Comparison of ENCODE assay signal across 17 cellular contexts in genomic region chr2:219446689-219447088, GRCh38. TPM values are rescaled to one million over a fixed set of nuclear protein-coding genes. Genes with fewer than 3 reads are reported as not detected.
DNase-seq lines count a peak whose midpoint lies in the region; TF ChIP-seq lines count a peak whose summit lies in the region.
"Had no signal": no experiment of that assay in that cellular context is flagged by ENCODE, and none has a peak within 500 bp of the region (broad histone marks: within the 10 kb centered on the region; RNA-seq: fewer than 3 reads in every experiment).

No MANE protein-coding gene starts in this region.

- TF ChIP-seq EP300 in stomach (IDR thresholded peaks at IDR 0.05): no peak

- intact Hi-C loops in ascending aorta (cut with DNase I) (no loop called here), stomach (cut with DNase I; ENCODE audit: low total_unique reads) (no loop called here)

- peak overlapping the region; percentile 35; the same call in 1 of the 2 replicates for H3K27ac ChIP-seq in GM23248
- peak overlapping the region; percentile 91 to 94 for H3K27ac ChIP-seq in ascending aorta
- H3K27ac ChIP-seq in stomach: peak overlapping the region in 4 of 5 donors; percentile 50 to 95 (median 87)
- H3K27ac ChIP-seq: epithelial cell of prostate, pancreas had no signal

- H3K27me3 Mint-ChIP-seq in glutamatergic neuron (ENCODE audit: unreplicated experiment): peaks cover 24% of the 10 kb centered on the region

- H3K9me3 ChIP-seq in GM23248 (ENCODE audit: low read depth) (no peaks in the 10 kb centered on the region), ascending aorta (no peaks in the 10 kb centered on the region), stomach (no peaks in the 10 kb centered on the region)
- H3K9me3 ChIP-seq: pancreas had no signal

- 0 out of 2 replicates have a peak, but pooled peaks cover under 1% of the 10 kb centered on the region for H3F3A ChIP-seq in GM23248 (ENCODE audit: insufficient read depth)

- H3K36me3 ChIP-seq in GM23248 (ENCODE audit: low read depth): 0 out of 2 replicates have a peak, but pooled peaks cover 4% of the 10 kb centered on the region
- H3K36me3 ChIP-seq in ascending aorta: peaks cover 33 to 39% of the 10 kb centered on the region in 2 donors
- H3K36me3 ChIP-seq in stomach: no peaks in the 10 kb centered on the region
- H3K36me3 ChIP-seq: pancreas had no signal

- H3K9me3 Mint-ChIP-seq in glutamatergic neuron (ENCODE audit: unreplicated experiment): peaks cover 12% of the 10 kb centered on the region
- H3K9me3 Mint-ChIP-seq: activated T-cell treated with anti-CD3 and anti-CD28 coated beads, Interleukin-2, amount 50 U/mL, for 24 hours; naive thymus-derived CD4-positive, alpha-beta T cell; T-helper 1 cell treated with Interleukin-12 subunit alpha and Interleukin-12 subunit beta and Interleukin-4 antibody, amounts not matched to agents 30 μg/mL and 1 μg/mL, for 36 hours had no signal

- peaks cover 18% of the 10 kb centered on the region for H3K4me1 Mint-ChIP-seq in glutamatergic neuron (ENCODE audit: low read depth, unreplicated experiment)

- no peak overlapping the region for H3K4me3 ChIP-seq in GM23248
- peak overlapping the region in 1 of 2 donors; percentile 85 for H3K4me3 ChIP-seq in ascending aorta
- H3K4me3 ChIP-seq in stomach: no peak overlapping the region
- H3K4me3 ChIP-seq: pancreas had no signal

- H3K4me3 Mint-ChIP-seq in glutamatergic neuron (ENCODE audit: unreplicated experiment): peak overlapping the region; percentile 68
- H3K4me3 Mint-ChIP-seq: activated T-cell treated with anti-CD3 and anti-CD28 coated beads, Interleukin-2, amount 50 U/mL, for 24 hours; naive thymus-derived CD4-positive, alpha-beta T cell; T-helper 1 cell treated with Interleukin-12 subunit alpha and Interleukin-12 subunit beta and Interleukin-4 antibody, amounts not matched to agents 30 μg/mL and 1 μg/mL, for 36 hours had no signal

- 81 to 100% methylated on average over 1 of the region's 1 CpG for WGBS in GM23248 (ENCODE audit: low coverage in 1 of 2, low lambda C conversion rate in 2 of 2, missing lambda C conversion rate in 2 of 2), 2 experiments
- 76 to 92% (median 87%) methylated on average over 1 of the region's 1 CpG for WGBS in stomach, 5 donors

- H3K9ac ChIP-seq in GM23248: 0 out of 2 replicates have a peak overlapping the region, but pooled peaks have one; percentile 42

- H3K27me3 ChIP-seq in GM23248 (replicated peaks; ENCODE audit: insufficient read depth) (no peaks in the 10 kb centered on the region), ascending aorta (no peaks in the 10 kb centered on the region), stomach (peaks cover 0 to 97% (median 67%) of the 10 kb centered on the region in 3 donors)

- no peak for TF ChIP-seq POLR2A in stomach (IDR thresholded peaks at IDR 0.05)

- no peaks in the 10 kb centered on the region for H3K9me2 ChIP-seq in GM23248 (ENCODE audit: insufficient read depth)

- TF ChIP-seq CTCF in ascending aorta (IDR thresholded peaks at IDR 0.05): no peak
- no peak for TF ChIP-seq CTCF in glutamatergic neuron (IDR thresholded peaks at IDR 0.05; ENCODE audit: partially characterized antibody, unreplicated experiment)
- TF ChIP-seq CTCF in stomach (IDR thresholded peaks at IDR 0.05): no peak

- DNase-seq in GM23248 (no peak), ascending aorta (ENCODE audit: low spot score in 2 of 2) (no peak), glutamatergic neuron (no peak), stomach (no peak), SHP77 (lab: John Stamatoyannopoulos, UW) (no peak), SW 1271 (lab: John Stamatoyannopoulos, UW) (no peak), OCI-M1 (lab: John Stamatoyannopoulos, UW) (no peak)
- DNase-seq: activated T-cell treated with anti-CD3 and anti-CD28 coated beads, Interleukin-2, amount 50 U/mL, for 24 hours; central memory CD4-positive, alpha-beta T cell; GDM1; kidney; naive thymus-derived CD4-positive, alpha-beta T cell; NCI-H2081 treated with DMSO at 0.1 percent for 48 hours; PC-3 had no signal

- no peak overlapping the region for H2AFZ ChIP-seq in GM23248

- no peak overlapping the region for H3K4me2 ChIP-seq in GM23248 (ENCODE audit: unreplicated experiment)

- no peaks in the 10 kb centered on the region for H3K36me3 Mint-ChIP-seq in glutamatergic neuron (ENCODE audit: unreplicated experiment)

- peaks cover 33% of the 10 kb centered on the region for H3K4me1 ChIP-seq in GM23248 (ENCODE audit: insufficient read depth)
- H3K4me1 ChIP-seq in ascending aorta: peaks cover 43 to 80% of the 10 kb centered on the region in 2 donors
- H3K4me1 ChIP-seq in stomach: peaks cover 22 to 59% (median 30%) of the 10 kb centered on the region in 4 donors
- H3K4me1 ChIP-seq: pancreas had no signal

- H3K27ac Mint-ChIP-seq in glutamatergic neuron (ENCODE audit: unreplicated experiment): peak overlapping the region; percentile 43
- H3K27ac Mint-ChIP-seq: activated T-cell treated with anti-CD3 and anti-CD28 coated beads, Interleukin-2, amount 50 U/mL, for 24 hours; naive thymus-derived CD4-positive, alpha-beta T cell; T-helper 1 cell treated with Interleukin-12 subunit alpha and Interleukin-12 subunit beta and Interleukin-4 antibody, amounts not matched to agents 30 μg/mL and 1 μg/mL, for 36 hours had no signal

- in situ Hi-C loops in GM23248 (cut with MboI): no loop called here

- no peaks in the 10 kb centered on the region for H4K20me1 ChIP-seq in GM23248 (ENCODE audit: insufficient read depth)

- peaks cover 17% of the 10 kb centered on the region for H3K79me2 ChIP-seq in GM23248 (ENCODE audit: insufficient read depth)

RNA-seq across cellular contexts. Expression of gene SPEG, which starts 12.0 kb away (rescaled TPM):
- 26.5 and 32.1 TPM in 2 replicates for total RNA-seq in GM23248 (2014; rRNA removed; shearing (Covaris generic))
- polyA plus RNA-seq in GM23248 (2016; fragmentation: Nextera tagmentation; extraction: Ambion mirVana): 6.8 and 9.4 TPM in 2 replicates
- 390 TPM for total RNA-seq in ascending aorta
- total RNA-seq in glutamatergic neuron (ENCODE audit: unreplicated experiment): 92.9 TPM
- total RNA-seq in stomach: 100 to 1,000 TPM in 1 of 5 donors, 10 to 100 TPM in 3, 1 to 10 TPM in 1; 7.4 to 106 (median 30.4) TPM
- 10 to 100 TPM in 1 of 3 donors, 1 to 10 TPM in 2; 9.8 to 65.1 (median 9.9) TPM for polyA plus RNA-seq in stomach

RNA-seq across cellular contexts. Expression of gene DES, which starts 28.5 kb away (rescaled TPM):
- total RNA-seq in GM23248 (2014; rRNA removed; shearing (Covaris generic)): 0.51 and 2.7 TPM in 2 replicates
- polyA plus RNA-seq in GM23248 (2016; fragmentation: Nextera tagmentation; extraction: Ambion mirVana) (0.75 and 1.1 TPM in 2 replicates), stomach (100 to 1,000 TPM; 122 to 803 (median 204) TPM)
- total RNA-seq in ascending aorta (182 TPM), glutamatergic neuron (ENCODE audit: unreplicated experiment) (1.3 TPM), stomach (1,000 to 10,000 TPM; 1,078 to 5,539 (median 2,913) TPM)
- total RNA-seq: PC-3 had no signal
- polyA plus RNA-seq: naive thymus-derived CD4-positive, alpha-beta T cell had no signal

RNA-seq across cellular contexts. Expression of gene GMPPA, which starts 52.0 kb away (rescaled TPM):
- 60.6 and 72.2 TPM in 2 replicates for total RNA-seq in GM23248 (2014; rRNA removed; shearing (Covaris generic))
- 64.4 and 65.6 TPM in 2 replicates for polyA plus RNA-seq in GM23248 (2016; fragmentation: Nextera tagmentation; extraction: Ambion mirVana)
- total RNA-seq in ascending aorta: 11.4 TPM
- 23.2 TPM for total RNA-seq in glutamatergic neuron (ENCODE audit: unreplicated experiment)
- total RNA-seq in stomach: 100 to 1,000 TPM in 1 of 5 donors, 10 to 100 TPM in 4; 16.5 to 185 (median 24.2) TPM
- polyA plus RNA-seq in stomach: 10 to 100 TPM; 29.9 to 84.8 (median 58.2) TPM

RNA-seq across cellular contexts. Expression of gene DNPEP, which starts 59.0 kb away (rescaled TPM):
- total RNA-seq in GM23248 (2014; rRNA removed; shearing (Covaris generic)): 79.8 and 84.5 TPM in 2 replicates
- polyA plus RNA-seq in GM23248 (2016; fragmentation: Nextera tagmentation; extraction: Ambion mirVana): 54.5 and 57.5 TPM in 2 replicates
- total RNA-seq in ascending aorta: 113 TPM
- 19.8 TPM for total RNA-seq in glutamatergic neuron (ENCODE audit: unreplicated experiment)
- total RNA-seq in stomach: 100 to 1,000 TPM in 1 of 5 donors, 10 to 100 TPM in 4; 32.7 to 147 (median 46.4) TPM
- 100 to 1,000 TPM in 2 of 3 donors, 10 to 100 TPM in 1; 69.2 to 114 (median 105) TPM for polyA plus RNA-seq in stomach

Comparison
In these comparisons a context has a peak if more than half of its experiments do, and no peak if none do; other contexts are left out.
1. H3K27ac ChIP-seq: peak in every context shown above with its lines; median percentile 92 in ascending aorta; 87 in stomach; 35 in GM23248.
2. RNA of gene DES, which starts 28.5 kb away (total RNA-seq): 1,078 to 5,539 TPM in stomach and 182 TPM in ascending aorta (single experiment); 0.51 to 2.7 TPM in GM23248 and 1.3 TPM in glutamatergic neuron (single experiment); every median in the first group is over 10 times any median in the second.